In genomic region chr3:107675233-107675900, GRCh38 we compare ENCODE assay signal across 14 cellular contexts.
DNase-seq lines count a peak whose midpoint lies in the region; ATAC-seq and TF ChIP-seq lines count a peak whose summit lies in the region.
"Had no signal": no experiment of that assay in that cellular context is flagged by ENCODE, and none has a peak within 500 bp of the region (broad histone marks: within the 10 kb centered on the region; RNA-seq: fewer than 3 reads in every experiment).

No MANE protein-coding gene starts in this region.

- peak overlapping the region; percentile 32 for H3K27ac Mint-ChIP-seq in activated T-cell treated with anti-CD3 and anti-CD28 coated beads, Interleukin-2, amount 50 U/mL, for 24 hours
- peak overlapping the region; percentile 29 for H3K27ac Mint-ChIP-seq in T-helper 17 cell
- H3K27ac Mint-ChIP-seq in stimulated activated naive B cell treated with anti-CD40 and anti-IgM and Interleukin-4, amounts not matched to agents 10 μg/mL and 1 μg/mL and 100 μg/mL, for 72 hours: peak overlapping the region; percentile 89

- peaks cover 3% of the 10 kb centered on the region for H4K20me1 ChIP-seq in osteoblast (ENCODE audit: insufficient read depth, low read length)

- no peaks in the 10 kb centered on the region for H3K36me3 ChIP-seq in osteoblast (ENCODE audit: insufficient read depth, low read length)
- H3K36me3 ChIP-seq: HAP-1, heart right ventricle, lower lobe of right lung had no signal

- H3K36me3 Mint-ChIP-seq in activated T-cell treated with anti-CD3 and anti-CD28 coated beads, Interleukin-2, amount 50 U/mL, for 24 hours (ENCODE audit: low read depth): no peaks in the 10 kb centered on the region
- no peaks in the 10 kb centered on the region for H3K36me3 Mint-ChIP-seq in T-helper 17 cell (ENCODE audit: low read depth)
- peaks cover 0 to 2% of the 10 kb centered on the region in 2 donors for H3K36me3 Mint-ChIP-seq in stimulated activated naive B cell treated with anti-CD40 and anti-IgM and Interleukin-4, amounts not matched to agents 10 μg/mL and 1 μg/mL and 100 μg/mL, for 72 hours

- H3K4me3 Mint-ChIP-seq in activated T-cell treated with anti-CD3 and anti-CD28 coated beads, Interleukin-2, amount 50 U/mL, for 24 hours: no peak overlapping the region
- H3K4me3 Mint-ChIP-seq in T-helper 17 cell: no peak overlapping the region
- H3K4me3 Mint-ChIP-seq in stimulated activated naive B cell treated with anti-CD40 and anti-IgM and Interleukin-4, amounts not matched to agents 10 μg/mL and 1 μg/mL and 100 μg/mL, for 72 hours: peak overlapping the region; percentile 58 to 75

- intact Hi-C loops in posterior vena cava (cut with DNase I): no loop called here

- H3K4me3 ChIP-seq in osteoblast (ENCODE audit: insufficient read depth, low read length): no peak overlapping the region
- H3K4me3 ChIP-seq: HAP-1, heart right ventricle, lower lobe of right lung had no signal

- DNase-seq in activated T-cell treated with anti-CD3 and anti-CD28 coated beads, Interleukin-2, amount 50 U/mL, for 24 hours: no peak
- DNase-seq in activated T-cell treated with anti-CD3 and anti-CD28 coated beads, Interleukin-2, amount 50 U/mL, for 48 hours: no peak
- DNase-seq in T-helper 17 cell (no peak), posterior vena cava (ENCODE audit: low spot score) (no peak), dedifferentiated amniotic fluid mesenchymal stem cell (ENCODE audit: extremely low spot score) (no peak), osteoblast (ENCODE audit: insufficient read length, low spot score, missing footprints) (no peak)
- DNase-seq in stimulated activated naive B cell treated with anti-CD40 and anti-IgM and Interleukin-4, amounts not matched to agents 10 μg/mL and 1 μg/mL and 100 μg/mL, for 72 hours: no peak
- DNase-seq: activated CD8-positive, alpha-beta memory T cell treated with anti-CD3 and anti-CD28 coated beads, Interleukin-2, amount 50 U/mL, for 48 hours; heart right ventricle; lower lobe of right lung; retina had no signal

- peaks cover 7% of the 10 kb centered on the region for H3K4me1 ChIP-seq in osteoblast (ENCODE audit: insufficient read depth, low read length)

- peaks cover 33% of the 10 kb centered on the region for H3K4me1 Mint-ChIP-seq in activated T-cell treated with anti-CD3 and anti-CD28 coated beads, Interleukin-2, amount 50 U/mL, for 24 hours (ENCODE audit: low read depth)
- H3K4me1 Mint-ChIP-seq in T-helper 17 cell: peaks cover 15% of the 10 kb centered on the region
- H3K4me1 Mint-ChIP-seq in stimulated activated naive B cell treated with anti-CD40 and anti-IgM and Interleukin-4, amounts not matched to agents 10 μg/mL and 1 μg/mL and 100 μg/mL, for 72 hours: peaks cover 24 to 35% of the 10 kb centered on the region in 2 donors

- no peaks in the 10 kb centered on the region for H3K27me3 ChIP-seq in osteoblast (ENCODE audit: insufficient read depth, low read length)
- H3K27me3 ChIP-seq: heart right ventricle had no signal

- H3K4me2 ChIP-seq in osteoblast (ENCODE audit: insufficient read depth, low read length): no peak overlapping the region

- H3K27ac ChIP-seq in osteoblast (ENCODE audit: low read depth, low read length): no peak overlapping the region
- H3K27ac ChIP-seq: heart right ventricle, HL-60, lower lobe of right lung had no signal

- H3K9me3 ChIP-seq in T-helper 17 cell (ENCODE audit: control insufficient read depth, low read length, poor library complexity, severe bottlenecking) (no peaks in the 10 kb centered on the region), osteoblast (ENCODE audit: low read depth, low read length) (no peaks in the 10 kb centered on the region)
- H3K9me3 ChIP-seq: HAP-1, heart right ventricle, lower lobe of right lung had no signal

- peak; percentile 59 for ATAC-seq in HG02759 (IDR thresholded peaks at IDR 0.05; ENCODE audit: unreplicated experiment)
- peak; percentile 53 for ATAC-seq in T-helper 17 cell
- peak; percentile 76 to 80 for ATAC-seq in stimulated activated naive B cell treated with anti-CD40 and anti-IgM and Interleukin-4, amounts not matched to agents 10 μg/mL and 1 μg/mL and 100 μg/mL, for 72 hours (replicated peaks)
- ATAC-seq: heart right ventricle, lower lobe of right lung had no signal

- H3K27me3 Mint-ChIP-seq in activated T-cell treated with anti-CD3 and anti-CD28 coated beads, Interleukin-2, amount 50 U/mL, for 24 hours: no peaks in the 10 kb centered on the region
- H3K27me3 Mint-ChIP-seq in T-helper 17 cell: no peaks in the 10 kb centered on the region
- H3K27me3 Mint-ChIP-seq in stimulated activated naive B cell treated with anti-CD40 and anti-IgM and Interleukin-4, amounts not matched to agents 10 μg/mL and 1 μg/mL and 100 μg/mL, for 72 hours: no peaks in the 10 kb centered on the region

- no peaks in the 10 kb centered on the region for H3K79me2 ChIP-seq in osteoblast (ENCODE audit: insufficient read depth, low read length)

- TF ChIP-seq CTCF in osteoblast (IDR thresholded peaks at IDR 0.05; ENCODE audit: extremely low read depth, low read depth, low read length): no peak

- H2AFZ ChIP-seq in osteoblast (ENCODE audit: low read length): no peak overlapping the region

- H3K9me3 Mint-ChIP-seq in activated T-cell treated with anti-CD3 and anti-CD28 coated beads, Interleukin-2, amount 50 U/mL, for 24 hours: no peaks in the 10 kb centered on the region
- H3K9me3 Mint-ChIP-seq in stimulated activated naive B cell treated with anti-CD40 and anti-IgM and Interleukin-4, amounts not matched to agents 10 μg/mL and 1 μg/mL and 100 μg/mL, for 72 hours: no peaks in the 10 kb centered on the region

Comparison
In these comparisons a context has a peak if more than half of its experiments do, and no peak if none do; other contexts are left out.
1. H3K27ac Mint-ChIP-seq: peak in every context shown above with its lines; median percentile 89 in stimulated activated naive B cell treated with anti-CD40 and anti-IgM and Interleukin-4, amounts not matched to agents 10 μg/mL and 1 μg/mL and 100 μg/mL, for 72 hours; 32 in activated T-cell treated with anti-CD3 and anti-CD28 coated beads, Interleukin-2, amount 50 U/mL, for 24 hours; 29 in T-helper 17 cell.
2. H3K4me3 Mint-ChIP-seq: peak in stimulated activated naive B cell treated with anti-CD40 and anti-IgM and Interleukin-4, amounts not matched to agents 10 μg/mL and 1 μg/mL and 100 μg/mL, for 72 hours (2 of 2); none in activated T-cell treated with anti-CD3 and anti-CD28 coated beads, Interleukin-2, amount 50 U/mL, for 24 hours (single experiment) and T-helper 17 cell (single experiment).
3. Peak in every context shown above with its lines, with median percentiles within 50 percentile points of each other: ATAC-seq.